Comparison of ENCODE assay signal across 8 cellular contexts in genomic region chr7:137932881-137933269, GRCh38.
DNase-seq lines count a peak whose midpoint lies in the region; ATAC-seq lines count a peak whose summit lies in the region.

No MANE protein-coding gene starts in this region.

- H3K4me1 Mint-ChIP-seq in CD8-positive, alpha-beta memory T cell: peaks cover 50 to 62% (median 58%) of the 10 kb centered on the region in 3 donors

- no peaks in the 10 kb centered on the region for H3K9me3 Mint-ChIP-seq in CD8-positive, alpha-beta memory T cell

- peak overlapping the region; percentile 21 to 98 (median 96) for H3K27ac Mint-ChIP-seq in CD8-positive, alpha-beta memory T cell

- H3K36me3 Mint-ChIP-seq in CD8-positive, alpha-beta memory T cell: peaks cover 3 to 15% (median 4%) of the 10 kb centered on the region in 3 donors

- CTCF ChIA-PET in CD8-positive, alpha-beta memory T cell (lab: Charles Lee): no interaction called here

- H3K4me1 ChIP-seq in CD8-positive, alpha-beta memory T cell (ENCODE audit: insufficient read depth, low read length): peaks cover 35% of the 10 kb centered on the region

- no peaks in the 10 kb centered on the region for H3K27me3 ChIP-seq in CD8-positive, alpha-beta memory T cell (ENCODE audit: insufficient read depth, low read length, poor library complexity, severe bottlenecking)

- peaks cover 0 to 1% of the 10 kb centered on the region in 2 donors for H3K27me3 Mint-ChIP-seq in CD8-positive, alpha-beta memory T cell

- ATAC-seq in Right ventricle myocardium superior (ENCODE audit: poor library complexity): peak; percentile 65
- ATAC-seq in HG03354 (IDR thresholded peaks at IDR 0.05; ENCODE audit: poor library complexity, severe bottlenecking, unreplicated experiment): no peak
- no peak for ATAC-seq in GM21825 (IDR thresholded peaks at IDR 0.05; ENCODE audit: unreplicated experiment)

- intact Hi-C loops in Right ventricle myocardium superior (cut with DNase I): no loop called here

- no peak for DNase-seq in CD8-positive, alpha-beta memory T cell
- DNase-seq in UCSD-AML1 (lab: John Stamatoyannopoulos, UW; ENCODE audit: unreplicated experiment) (peak; percentile 9), Right ventricle myocardium superior (no peak), renal cortical epithelial cell (ENCODE audit: low read depth) (peak; percentile 90), OCI-M2 (lab: John Stamatoyannopoulos, UW; ENCODE audit: unreplicated experiment) (no peak), NAMALWA (ENCODE audit: low spot score) (no peak)

- no peak overlapping the region for H3K4me3 ChIP-seq in CD8-positive, alpha-beta memory T cell (ENCODE audit: low read length)

- POLR2A ChIA-PET in CD8-positive, alpha-beta memory T cell (lab: Charles Lee): no interaction called here

- H3K4me3 Mint-ChIP-seq in CD8-positive, alpha-beta memory T cell: peak overlapping the region in 3 of 7 donors; percentile 22 to 54 (median 39)

- H3K27ac ChIP-seq in CD8-positive, alpha-beta memory T cell (ENCODE audit: low read depth, low read length): peak overlapping the region; percentile 57

- H3K9me3 ChIP-seq in CD8-positive, alpha-beta memory T cell (ENCODE audit: low read length): no peaks in the 10 kb centered on the region

- H3K36me3 ChIP-seq in CD8-positive, alpha-beta memory T cell (ENCODE audit: insufficient read depth, low read length): no peaks in the 10 kb centered on the region

Comparison
In these comparisons a context has a peak if more than half of its experiments do, and no peak if none do; other contexts are left out.
1. DNase-seq: peak in UCSD-AML1 (single experiment) and renal cortical epithelial cell (single experiment); none in CD8-positive, alpha-beta memory T cell (0 of 5), Right ventricle myocardium superior (single experiment), OCI-M2 (single experiment) and NAMALWA (single experiment).